Comparison of ENCODE assay signal across 1 cellular context in genomic region chr5:177409043-177409801, GRCh38.
TF ChIP-seq lines count a peak whose summit lies in the region.

Gene F12 (minus strand): TSS chr5:177409564. CDS start chr5:177409527, 37 bp downstream.

TF ChIP-seq in HepG2, 621 proteins besides CTCF, POLR2A, EP300 and RAD21 (continued from another document and continues in another):
- TF ChIP-seq E2F1 (CRISPR knock-in tag; IDR thresholded peaks at IDR 0.05) (no peak), FOXK2 (IDR thresholded peaks at IDR 0.05) (no peak), SKIL (CRISPR knock-in tag; IDR thresholded peaks at IDR 0.05; ENCODE audit: borderline replicate concordance) (no peak), ZNF225 (CRISPR knock-in tag; IDR thresholded peaks at IDR 0.05) (no peak), ZNF609 (CRISPR knock-in tag; IDR thresholded peaks at IDR 0.05; ENCODE audit: borderline replicate concordance) (no peak), ATF7-NPFF (CRISPR knock-in tag; IDR thresholded peaks at IDR 0.05; ENCODE audit: low read depth) (no peak), POLR2G (IDR thresholded peaks at IDR 0.05; ENCODE audit: low read depth, low read length) (no peak), GZF1 (CRISPR knock-in tag; IDR thresholded peaks at IDR 0.05) (no peak), GMEB2 (CRISPR knock-in tag; IDR thresholded peaks at IDR 0.05; ENCODE audit: low read depth) (no peak), SMC3 (IDR thresholded peaks at IDR 0.05; ENCODE audit: low read length) (no peak), HBP1 (CRISPR knock-in tag; IDR thresholded peaks at IDR 0.05; ENCODE audit: low read depth) (no peak), RELA (CRISPR knock-in tag; IDR thresholded peaks at IDR 0.05) (no peak), IRF9 (CRISPR knock-in tag; IDR thresholded peaks at IDR 0.05; ENCODE audit: borderline replicate concordance) (no peak), NFAT5 (CRISPR knock-in tag; IDR thresholded peaks at IDR 0.05) (no peak), ZNF567 (CRISPR knock-in tag; IDR thresholded peaks at IDR 0.05; ENCODE audit: borderline replicate concordance) (no peak), ZFP1 (CRISPR knock-in tag; IDR thresholded peaks at IDR 0.05) (no peak), BCL6 (CRISPR knock-in tag; IDR thresholded peaks at IDR 0.05) (no peak), WIZ (CRISPR knock-in tag; IDR thresholded peaks at IDR 0.05) (no peak), REXO4 (CRISPR knock-in tag; IDR thresholded peaks at IDR 0.05; ENCODE audit: borderline replicate concordance) (no peak), ATF7 (IDR thresholded peaks at IDR 0.05) (no peak), ATF7 (CRISPR knock-in tag; IDR thresholded peaks at IDR 0.05) (no peak), CENPT (CRISPR knock-in tag; IDR thresholded peaks at IDR 0.05; ENCODE audit: low read depth) (no peak), ATAD3A (CRISPR knock-in tag; IDR thresholded peaks at IDR 0.05) (no peak), ZNF557 (CRISPR knock-in tag; IDR thresholded peaks at IDR 0.05) (no peak), ZNF572 (CRISPR knock-in tag; IDR thresholded peaks at IDR 0.05) (no peak), TRAFD1 (CRISPR knock-in tag; IDR thresholded peaks at IDR 0.05; ENCODE audit: borderline replicate concordance) (no peak; the same call in 1 of the 2 replicates), DDIT3 (CRISPR knock-in tag; IDR thresholded peaks at IDR 0.05) (no peak), AHR (CRISPR knock-in tag; IDR thresholded peaks at IDR 0.05) (no peak), MLX (CRISPR knock-in tag; IDR thresholded peaks at IDR 0.05) (no peak), ZC3H4 (CRISPR knock-in tag; IDR thresholded peaks at IDR 0.05; ENCODE audit: borderline replicate concordance) (no peak), ZNF503 (CRISPR knock-in tag; IDR thresholded peaks at IDR 0.05) (no peak), NFRKB (IDR thresholded peaks at IDR 0.05) (no peak)
